ENCODE assay signal across 8 cellular contexts in the genomic region with DNA sequence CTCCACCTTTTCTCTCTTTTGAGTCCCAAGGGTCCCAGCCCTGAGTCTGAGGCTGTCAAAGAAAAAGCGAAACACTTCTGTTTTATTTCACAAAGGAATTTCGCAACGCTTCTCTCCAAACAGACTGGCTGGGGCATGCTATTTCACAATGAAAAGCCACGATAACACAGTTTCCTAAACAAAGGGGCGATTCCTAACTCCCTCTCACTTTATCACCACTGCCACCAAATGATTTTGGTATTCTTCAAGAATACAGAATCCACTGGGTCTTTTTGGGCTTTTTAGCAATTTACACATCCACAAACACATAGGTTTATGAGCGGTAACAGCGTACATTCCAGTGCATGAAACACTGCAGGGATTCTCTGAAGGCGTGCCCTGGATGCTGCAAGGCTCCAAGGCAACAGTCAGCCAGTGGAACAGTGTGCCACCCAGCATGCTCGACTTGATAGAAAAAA.
A peak's percentile ranks its signal among the peaks of the same experiment; 100 is the strongest.
DNase-seq lines count a peak whose midpoint lies in the region; ATAC-seq and TF ChIP-seq lines count a peak whose summit lies in the region.

No MANE protein-coding gene starts in this region.

- peaks cover 0 to 37% (median 32%) of the 10 kb centered on the region in 5 donors for H3K4me1 ChIP-seq in subcutaneous abdominal adipose tissue (ENCODE audit: control insufficient read depth in 5 of 5, insufficient read depth in 5 of 5, low read length in 5 of 5)

- peak overlapping the region in 1 of 5 donors; percentile 1 for H3K9ac ChIP-seq in subcutaneous abdominal adipose tissue (ENCODE audit: low read length in 5 of 5)

- H3K27ac ChIP-seq in layer of hippocampus (ENCODE audit: low read depth, low read length) (peak overlapping the region; percentile 47), subcutaneous abdominal adipose tissue (ENCODE audit: low read depth, low read length) (peak overlapping the region; percentile 61)

- no peaks in the 10 kb centered on the region for H3K36me3 ChIP-seq in subcutaneous abdominal adipose tissue (ENCODE audit: control insufficient read depth in 5 of 5, insufficient read depth in 5 of 5, low read length in 5 of 5)

- no peaks in the 10 kb centered on the region for H3K27me3 ChIP-seq in layer of hippocampus (ENCODE audit: control insufficient read depth, insufficient read depth, low read length)
- no peaks in the 10 kb centered on the region for H3K27me3 ChIP-seq in subcutaneous abdominal adipose tissue (ENCODE audit: control insufficient read depth in 5 of 5, insufficient read depth in 4 of 5, low read length in 5 of 5)

- no peaks in the 10 kb centered on the region for H3K9me3 ChIP-seq in subcutaneous abdominal adipose tissue (ENCODE audit: control insufficient read depth in 5 of 5, low read length in 5 of 5)

- H3K4me3 ChIP-seq in astrocyte of the cerebellum (ENCODE audit: low read depth, low read length) (no peak overlapping the region), subcutaneous abdominal adipose tissue (ENCODE audit: low read depth in 1 of 5, low read length in 5 of 5) (peak overlapping the region; percentile 11 to 41 (median 18))

- DNase-seq in HuH-7 (ENCODE audit: low spot score) (peak; percentile 47), astrocyte of the cerebellum (ENCODE audit: low read depth) (peak; percentile 43), NCI-H146 treated with DMSO at 0.1 percent for 48 hours (lab: John Stamatoyannopoulos, UW; ENCODE audit: unreplicated experiment) (no peak), mesenteric fat pad (ENCODE audit: low spot score) (no peak), NCI-H526 treated with DMSO at 0.1 percent for 48 hours (lab: John Stamatoyannopoulos, UW) (no peak)

- ATAC-seq in GM21367 (IDR thresholded peaks at IDR 0.05; ENCODE audit: unreplicated experiment), result no peak

- in situ Hi-C loops in astrocyte of the cerebellum (cut with HindIII; ENCODE audit: low sequenced_read_pairs), result no loop called here

- no peak for TF ChIP-seq CTCF in astrocyte of the cerebellum (IDR thresholded peaks at IDR 0.05; ENCODE audit: low read depth, low read length, missing control alignments)

Comparison
In these comparisons a context has a peak if more than half of its experiments do, and no peak if none do; other contexts are left out.
1. DNase-seq: peak in HuH-7 (single experiment) and astrocyte of the cerebellum (single experiment); none in NCI-H146 treated with DMSO at 0.1 percent for 48 hours (single experiment), mesenteric fat pad (single experiment) and NCI-H526 treated with DMSO at 0.1 percent for 48 hours (single experiment).